Comparison of ENCODE assay signal across 8 cellular contexts in genomic region chr1:109619655-109620395, GRCh38. TPM values are rescaled to one million over a fixed set of nuclear protein-coding genes. Genes with fewer than 3 reads are reported as not detected.
A peak's percentile ranks its signal among the peaks of the same experiment; 100 is the strongest.
DNase-seq lines count a peak whose midpoint lies in the region; ATAC-seq and TF ChIP-seq lines count a peak whose summit lies in the region.

TSS of gene AMPD2 (plus strand) at chr1:109619837. CDS start at chr1:109621176, 1,339 bp downstream.

- no peaks in the 10 kb centered on the region for H3K9me3 ChIP-seq in liver (ENCODE audit: control insufficient read depth in 4 of 4, low read length in 3 of 4)

- TF ChIP-seq CTCF in liver (IDR thresholded peaks at IDR 0.05; ENCODE audit: low read depth, low read length, missing input control), result no peak

- no peak for TF ChIP-seq RAD21 in liver (IDR thresholded peaks at IDR 0.05)

- peak within 1 kb of the TSS; percentile 95 for H3K27ac Mint-ChIP-seq in activated CD4-positive, alpha-beta T cell treated with anti-CD3 and anti-CD28 coated beads, Interleukin-2, amount 10 ng/mL, durations not matched to agents 24 days and 14 days
- H3K27ac Mint-ChIP-seq in dendritic cell treated with granulocyte-macrophage colony-stimulating factor and Interleukin-4, amounts not matched to agents 40 ng/mL and 50 ng/mL, for 4 days, result peak within 1 kb of the TSS; percentile 91

- intact Hi-C loops in activated CD4-positive, alpha-beta T cell treated with anti-CD3 and anti-CD28 coated beads, Interleukin-2, amount 10 ng/mL, durations not matched to agents 24 days and 14 days (cut with micrococcal nuclease), result loop anchor here (5.0 kb wide), 5 partner anchors 47 to 338 kb away; partner anchors contain the start of genes CYB561D1, GSTM1, GSTM2 and PSMA5
- intact Hi-C loops in dendritic cell treated with granulocyte-macrophage colony-stimulating factor and Interleukin-4, amounts not matched to agents 40 ng/mL and 50 ng/mL, for 4 days (cut with micrococcal nuclease), result loop anchor here (2.0 kb wide), 1 partner anchor 71 kb away; the partner anchor contains the start of gene GNAI3

- H3K9me3 Mint-ChIP-seq in activated CD4-positive, alpha-beta T cell treated with anti-CD3 and anti-CD28 coated beads, Interleukin-2, amount 10 ng/mL, durations not matched to agents 24 days and 14 days, result no peaks in the 10 kb centered on the region
- H3K9me3 Mint-ChIP-seq in dendritic cell treated with granulocyte-macrophage colony-stimulating factor and Interleukin-4, amounts not matched to agents 40 ng/mL and 50 ng/mL, for 4 days, result no peaks in the 10 kb centered on the region

- WGBS in liver, result under 1% methylated on average over 45 of the region's 45 CpGs

- H3K4me1 ChIP-seq in liver (ENCODE audit: control insufficient read depth in 4 of 4, insufficient read depth in 4 of 4, low read length in 3 of 4), result peaks cover 8 to 70% (median 53%) of the 10 kb centered on the region in 4 donors

- H3K4me3 ChIP-seq in liver (ENCODE audit: low read depth in 1 of 3, low read length in 3 of 3), result peak within 1 kb of the TSS; percentile 66 to 87 (median 77)

- H3K4me1 Mint-ChIP-seq in activated CD4-positive, alpha-beta T cell treated with anti-CD3 and anti-CD28 coated beads, Interleukin-2, amount 10 ng/mL, durations not matched to agents 24 days and 14 days, result peaks cover 59% of the 10 kb centered on the region
- peaks cover 93% of the 10 kb centered on the region for H3K4me1 Mint-ChIP-seq in dendritic cell treated with granulocyte-macrophage colony-stimulating factor and Interleukin-4, amounts not matched to agents 40 ng/mL and 50 ng/mL, for 4 days (ENCODE audit: low read depth)

- peak within 1 kb of the TSS; percentile 78 to 96 for H3K9ac ChIP-seq in liver (ENCODE audit: low read depth in 1 of 2, low read length in 2 of 2)

- no peaks in the 10 kb centered on the region for H3K27me3 Mint-ChIP-seq in activated CD4-positive, alpha-beta T cell treated with anti-CD3 and anti-CD28 coated beads, Interleukin-2, amount 10 ng/mL, durations not matched to agents 24 days and 14 days
- no peaks in the 10 kb centered on the region for H3K27me3 Mint-ChIP-seq in dendritic cell treated with granulocyte-macrophage colony-stimulating factor and Interleukin-4, amounts not matched to agents 40 ng/mL and 50 ng/mL, for 4 days

- H3K27me3 ChIP-seq in liver (ENCODE audit: control insufficient read depth in 4 of 4, insufficient read depth in 4 of 4, low read length in 3 of 4), result no peaks in the 10 kb centered on the region

- peak; percentile 75 for DNase-seq in NK-92 treated with Interleukin-12 subunit alpha and Interleukin-12 subunit beta, amount 100 ng/mL, for 24 hours (lab: John Stamatoyannopoulos, UW)
- DNase-seq in NK-92 (lab: John Stamatoyannopoulos, UW; ENCODE audit: unreplicated experiment) (no peak), NCI-H226 (peak; percentile 86)
- DNase-seq in activated CD4-positive, alpha-beta T cell treated with anti-CD3 and anti-CD28 coated beads, Interleukin-2, amount 10 ng/mL, durations not matched to agents 24 days and 14 days, result peak; percentile 93
- peak; percentile 67 to 68 for DNase-seq in stimulated activated CD4-positive, alpha-beta T cell treated with anti-CD3 and anti-CD28 coated beads, Interleukin-4, amount 100 ng/mL, for 48 hours (ENCODE audit: low read depth in 2 of 2)

- H3K36me3 ChIP-seq in liver (ENCODE audit: control insufficient read depth in 4 of 4, insufficient read depth in 3 of 4, low read depth in 1 of 4, low read length in 3 of 4), result no peaks in the 10 kb centered on the region

- H3K27ac ChIP-seq in liver (ENCODE audit: low read depth in 1 of 2, low read length in 2 of 2), result peak within 1 kb of the TSS; percentile 87 to 93

- H3K4me3 Mint-ChIP-seq in activated CD4-positive, alpha-beta T cell treated with anti-CD3 and anti-CD28 coated beads, Interleukin-2, amount 10 ng/mL, durations not matched to agents 24 days and 14 days, result peak within 1 kb of the TSS; percentile 96
- H3K4me3 Mint-ChIP-seq in dendritic cell treated with granulocyte-macrophage colony-stimulating factor and Interleukin-4, amounts not matched to agents 40 ng/mL and 50 ng/mL, for 4 days, result peak within 1 kb of the TSS; percentile 94

- H3K36me3 Mint-ChIP-seq in activated CD4-positive, alpha-beta T cell treated with anti-CD3 and anti-CD28 coated beads, Interleukin-2, amount 10 ng/mL, durations not matched to agents 24 days and 14 days (ENCODE audit: low read depth), result peaks cover 5% of the 10 kb centered on the region
- H3K36me3 Mint-ChIP-seq in dendritic cell treated with granulocyte-macrophage colony-stimulating factor and Interleukin-4, amounts not matched to agents 40 ng/mL and 50 ng/mL, for 4 days (ENCODE audit: low read depth), result peaks cover 30% of the 10 kb centered on the region

- ATAC-seq in HG02885 (IDR thresholded peaks at IDR 0.05; ENCODE audit: poor library complexity, unreplicated experiment), result peak; percentile 57

TF ChIP-seq in liver, 16 proteins besides CTCF, POLR2A, EP300 and RAD21:
- TF ChIP-seq FOXA2 (IDR thresholded peaks at IDR 0.05) (no peak), EGR1 (IDR thresholded peaks at IDR 0.05; ENCODE audit: low read depth in 2 of 2) (peak in 1 of 2 donors; percentile 39), HNF4G (IDR thresholded peaks at IDR 0.05) (no peak), SP1 (IDR thresholded peaks at IDR 0.05) (peak; percentile 44), YY1 (IDR thresholded peaks at IDR 0.05) (peak; percentile 73), ZBTB33 (IDR thresholded peaks at IDR 0.05) (no peak), HNF4A (conservative IDR thresholded peaks at IDR 0.05) (peak; percentile 7 to 53), FOXA1 (IDR thresholded peaks at IDR 0.05) (no peak), NR2F2 (IDR thresholded peaks at IDR 0.05) (no peak), TAF1 (conservative IDR thresholded peaks at IDR 0.05) (no peak), JUND (IDR thresholded peaks at IDR 0.05) (no peak), ATF3 (IDR thresholded peaks at IDR 0.05) (no peak), RXRA (IDR thresholded peaks at IDR 0.05) (peak; percentile 72 to 84), GABPA (IDR thresholded peaks at IDR 0.05 in 1 of 2, conservative IDR thresholded peaks at IDR 0.05 in 1 of 2) (peak in 1 of 2 donors; percentile 52)
- TF ChIP-seq, protein P1, sequence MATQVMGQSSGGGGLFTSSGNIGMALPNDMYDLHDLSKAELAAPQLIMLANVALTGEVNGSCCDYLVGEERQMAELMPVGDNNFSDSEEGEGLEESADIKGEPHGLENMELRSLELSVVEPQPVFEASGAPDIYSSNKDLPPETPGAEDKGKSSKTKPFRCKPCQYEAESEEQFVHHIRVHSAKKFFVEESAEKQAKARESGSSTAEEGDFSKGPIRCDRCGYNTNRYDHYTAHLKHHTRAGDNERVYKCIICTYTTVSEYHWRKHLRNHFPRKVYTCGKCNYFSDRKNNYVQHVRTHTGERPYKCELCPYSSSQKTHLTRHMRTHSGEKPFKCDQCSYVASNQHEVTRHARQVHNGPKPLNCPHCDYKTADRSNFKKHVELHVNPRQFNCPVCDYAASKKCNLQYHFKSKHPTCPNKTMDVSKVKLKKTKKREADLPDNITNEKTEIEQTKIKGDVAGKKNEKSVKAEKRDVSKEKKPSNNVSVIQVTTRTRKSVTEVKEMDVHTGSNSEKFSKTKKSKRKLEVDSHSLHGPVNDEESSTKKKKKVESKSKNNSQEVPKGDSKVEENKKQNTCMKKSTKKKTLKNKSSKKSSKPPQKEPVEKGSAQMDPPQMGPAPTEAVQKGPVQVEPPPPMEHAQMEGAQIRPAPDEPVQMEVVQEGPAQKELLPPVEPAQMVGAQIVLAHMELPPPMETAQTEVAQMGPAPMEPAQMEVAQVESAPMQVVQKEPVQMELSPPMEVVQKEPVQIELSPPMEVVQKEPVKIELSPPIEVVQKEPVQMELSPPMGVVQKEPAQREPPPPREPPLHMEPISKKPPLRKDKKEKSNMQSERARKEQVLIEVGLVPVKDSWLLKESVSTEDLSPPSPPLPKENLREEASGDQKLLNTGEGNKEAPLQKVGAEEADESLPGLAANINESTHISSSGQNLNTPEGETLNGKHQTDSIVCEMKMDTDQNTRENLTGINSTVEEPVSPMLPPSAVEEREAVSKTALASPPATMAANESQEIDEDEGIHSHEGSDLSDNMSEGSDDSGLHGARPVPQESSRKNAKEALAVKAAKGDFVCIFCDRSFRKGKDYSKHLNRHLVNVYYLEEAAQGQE (IDR thresholded peaks at IDR 0.05), result no peak
- TF ChIP-seq, protein P2, sequence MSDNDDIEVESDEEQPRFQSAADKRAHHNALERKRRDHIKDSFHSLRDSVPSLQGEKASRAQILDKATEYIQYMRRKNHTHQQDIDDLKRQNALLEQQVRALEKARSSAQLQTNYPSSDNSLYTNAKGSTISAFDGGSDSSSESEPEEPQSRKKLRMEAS (IDR thresholded peaks at IDR 0.05), result no peak

RNA-seq across cellular contexts. Expression of gene AMPD2, which starts in this region (rescaled TPM):
- 92.2 and 97.8 TPM in 2 replicates for total RNA-seq in activated CD4-positive, alpha-beta T cell treated with anti-CD3 and anti-CD28 coated beads, Interleukin-2, amount 10 ng/mL, durations not matched to agents 24 days and 14 days
- total RNA-seq in liver, result 10 to 100 TPM; 19.2 to 87.4 TPM
- polyA plus RNA-seq in liver, result 10 to 100 TPM; 20.2 to 25.2 TPM
